Comparison of ENCODE assay signal across 2 cellular contexts in the genomic region with DNA sequence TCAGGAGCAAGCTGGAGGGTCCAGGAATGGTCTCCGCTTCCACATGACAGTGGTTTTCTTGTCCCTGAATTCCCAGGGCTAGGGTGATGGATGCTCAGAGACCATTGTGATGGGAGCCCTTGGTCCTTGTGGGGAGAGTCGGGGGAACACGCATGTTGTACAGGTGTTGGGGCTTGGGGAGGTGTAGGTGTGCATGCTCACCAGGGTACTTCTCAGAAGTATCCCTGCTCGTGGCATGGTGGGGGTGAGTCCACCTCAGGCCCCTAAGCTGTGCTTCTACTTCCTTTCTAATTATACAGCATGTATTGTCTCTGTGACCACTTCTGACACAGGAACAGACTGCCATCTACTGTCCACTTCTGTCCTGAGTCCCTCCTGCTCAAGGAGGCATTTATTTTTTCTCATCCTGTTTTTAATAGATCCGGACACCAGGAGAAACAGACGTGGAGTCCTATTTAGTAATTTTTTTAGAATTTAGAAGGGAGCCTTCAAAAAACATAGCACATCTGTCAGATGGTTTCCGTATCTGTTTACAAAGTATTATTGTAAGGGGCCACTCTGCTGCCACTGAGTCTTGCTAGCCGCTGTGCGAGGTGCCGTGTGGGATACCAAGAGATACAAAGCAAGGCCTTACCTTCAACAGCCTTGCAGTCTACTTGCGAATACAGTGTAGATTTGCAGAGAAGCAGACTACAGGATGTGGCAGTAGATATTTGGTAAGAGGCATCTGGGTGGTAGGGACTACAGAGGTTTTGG.
TF ChIP-seq lines count a peak whose summit lies in the region.

No MANE protein-coding gene starts in this region.

TF ChIP-seq in K562, 482 proteins besides CTCF, POLR2A, EP300 and RAD21:
- TF ChIP-seq, protein P1, sequence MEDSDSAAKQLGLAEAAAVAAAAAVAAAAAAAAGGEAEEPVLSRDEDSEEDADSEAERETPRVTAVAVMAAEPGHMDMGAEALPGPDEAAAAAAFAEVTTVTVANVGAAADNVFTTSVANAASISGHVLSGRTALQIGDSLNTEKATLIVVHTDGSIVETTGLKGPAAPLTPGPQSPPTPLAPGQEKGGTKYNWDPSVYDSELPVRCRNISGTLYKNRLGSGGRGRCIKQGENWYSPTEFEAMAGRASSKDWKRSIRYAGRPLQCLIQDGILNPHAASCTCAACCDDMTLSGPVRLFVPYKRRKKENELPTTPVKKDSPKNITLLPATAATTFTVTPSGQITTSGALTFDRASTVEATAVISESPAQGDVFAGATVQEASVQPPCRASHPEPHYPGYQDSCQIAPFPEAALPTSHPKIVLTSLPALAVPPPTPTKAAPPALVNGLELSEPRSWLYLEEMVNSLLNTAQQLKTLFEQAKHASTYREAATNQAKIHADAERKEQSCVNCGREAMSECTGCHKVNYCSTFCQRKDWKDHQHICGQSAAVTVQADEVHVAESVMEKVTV (CRISPR knock-in tag; IDR thresholded peaks at IDR 0.05) = peak; percentile 41; the same call in 1 of the 2 replicates
- TF ChIP-seq TRIM28 (IDR thresholded peaks at IDR 0.05) (no peak), SMC3 (conservative IDR thresholded peaks at IDR 0.05; ENCODE audit: insufficient read depth, low read depth, low read length) (0 out of 2 replicates have a peak, but pooled peaks have one; percentile 34)

TF ChIP-seq in HepG2, 621 proteins besides CTCF, POLR2A, EP300 and RAD21:
- TF ChIP-seq STAG1 (CRISPR knock-in tag; IDR thresholded peaks at IDR 0.05) (peak; percentile 70), SMC3 (IDR thresholded peaks at IDR 0.05; ENCODE audit: low read length) (peak; percentile 64), ZNF615 (CRISPR knock-in tag; IDR thresholded peaks at IDR 0.05; ENCODE audit: borderline replicate concordance) (no peak)
